20 cellular contexts compared by ENCODE assay signal in genomic region chr12:89506050-89506449, GRCh38. TPM values are rescaled to one million over a fixed set of nuclear protein-coding genes. Genes with fewer than 3 reads are reported as not detected.
DNase-seq lines count a peak whose midpoint lies in the region; TF ChIP-seq lines count a peak whose summit lies in the region.
"Had no signal": no experiment of that assay in that cellular context is flagged by ENCODE, and none has a peak within 500 bp of the region (broad histone marks: within the 10 kb centered on the region; RNA-seq: fewer than 3 reads in every experiment).

No MANE protein-coding gene starts in this region.

- BruUV-seq in Calu3 (replicated peaks; lab: Mats Ljungman, UMichigan): no TSS peak

- no peaks in the 10 kb centered on the region for H3K9me3 Mint-ChIP-seq in T-helper 1 cell treated with Interleukin-12 subunit alpha and Interleukin-12 subunit beta and Interleukin-4 antibody, amounts not matched to agents 30 μg/mL and 1 μg/mL, for 36 hours
- H3K9me3 Mint-ChIP-seq in Calu3 (ENCODE audit: low read depth, unreplicated experiment) (peaks cover 9% of the 10 kb centered on the region), endothelial cell (ENCODE audit: unreplicated experiment) (no peaks in the 10 kb centered on the region), progenitor cell of endocrine pancreas (ENCODE audit: low read depth) (peaks cover 16% of the 10 kb centered on the region)
- no peaks in the 10 kb centered on the region for H3K9me3 Mint-ChIP-seq in activated T-cell treated with anti-CD3 and anti-CD28 coated beads, Interleukin-2, amount 50 U/mL, for 24 hours

- H3K36me3 ChIP-seq in suprapubic skin: no peaks in the 10 kb centered on the region
- H3K36me3 ChIP-seq: HAP-1 had no signal

- peaks cover 17% of the 10 kb centered on the region for H3K4me1 Mint-ChIP-seq in T-helper 1 cell treated with Interleukin-12 subunit alpha and Interleukin-12 subunit beta and Interleukin-4 antibody, amounts not matched to agents 30 μg/mL and 1 μg/mL, for 36 hours (ENCODE audit: low read depth)
- H3K4me1 Mint-ChIP-seq in Calu3 (ENCODE audit: low read depth, unreplicated experiment) (peaks cover 71% of the 10 kb centered on the region), endothelial cell (ENCODE audit: unreplicated experiment) (peaks cover 15% of the 10 kb centered on the region), progenitor cell of endocrine pancreas (ENCODE audit: low read depth) (peaks cover 31% of the 10 kb centered on the region)
- peaks cover 21% of the 10 kb centered on the region for H3K4me1 Mint-ChIP-seq in activated T-cell treated with anti-CD3 and anti-CD28 coated beads, Interleukin-2, amount 50 U/mL, for 24 hours (ENCODE audit: low read depth)
- H3K4me1 Mint-ChIP-seq: CD14-positive monocyte had no signal

- CTCF ChIA-PET in Calu3 (lab: Charles Lee): interaction anchor here (0.6 to 2.3 kb wide), 2 partner anchors 9 to 1306 kb away, joined by 3 to 9 read pairs; no protein-coding TSS in a partner anchor

- H3K4me3 Mint-ChIP-seq in T-helper 1 cell treated with Interleukin-12 subunit alpha and Interleukin-12 subunit beta and Interleukin-4 antibody, amounts not matched to agents 30 μg/mL and 1 μg/mL, for 36 hours: no peak overlapping the region
- peak overlapping the region; percentile 55 for H3K4me3 Mint-ChIP-seq in Calu3 (ENCODE audit: low read depth, unreplicated experiment)
- no peak overlapping the region for H3K4me3 Mint-ChIP-seq in endothelial cell (ENCODE audit: unreplicated experiment)
- no peak overlapping the region for H3K4me3 Mint-ChIP-seq in progenitor cell of endocrine pancreas (ENCODE audit: low read depth)
- H3K4me3 Mint-ChIP-seq in activated T-cell treated with anti-CD3 and anti-CD28 coated beads, Interleukin-2, amount 50 U/mL, for 24 hours: no peak overlapping the region
- H3K4me3 Mint-ChIP-seq: CD14-positive monocyte had no signal

- no peak overlapping the region for H3K4me3 ChIP-seq in suprapubic skin
- H3K4me3 ChIP-seq: GM12878, GM23248, HAP-1 had no signal

- H3K27me3 Mint-ChIP-seq in T-helper 1 cell treated with Interleukin-12 subunit alpha and Interleukin-12 subunit beta and Interleukin-4 antibody, amounts not matched to agents 30 μg/mL and 1 μg/mL, for 36 hours (ENCODE audit: low read depth): no peaks in the 10 kb centered on the region
- H3K27me3 Mint-ChIP-seq in Calu3 (ENCODE audit: unreplicated experiment): no peaks in the 10 kb centered on the region
- H3K27me3 Mint-ChIP-seq in endothelial cell (ENCODE audit: unreplicated experiment): no peaks in the 10 kb centered on the region
- no peaks in the 10 kb centered on the region for H3K27me3 Mint-ChIP-seq in progenitor cell of endocrine pancreas
- no peaks in the 10 kb centered on the region for H3K27me3 Mint-ChIP-seq in activated T-cell treated with anti-CD3 and anti-CD28 coated beads, Interleukin-2, amount 50 U/mL, for 24 hours

- intact Hi-C loops in Calu3 (cut with micrococcal nuclease; ENCODE audit: unreplicated experiment): loop anchor here (5.0 kb wide), 2 partner anchors 34 to 154 kb away; partner anchors contain the start of gene DUSP6

- no peak for TF ChIP-seq POLR2A in suprapubic skin (IDR thresholded peaks at IDR 0.05)

- no peaks in the 10 kb centered on the region for H3K9me3 ChIP-seq in suprapubic skin
- H3K9me3 ChIP-seq: HAP-1 had no signal

- H3K4me1 ChIP-seq in suprapubic skin: no peaks in the 10 kb centered on the region

- no peaks in the 10 kb centered on the region for H3K27me3 ChIP-seq in suprapubic skin

- peaks cover 25% of the 10 kb centered on the region for H3K36me3 Mint-ChIP-seq in T-helper 1 cell treated with Interleukin-12 subunit alpha and Interleukin-12 subunit beta and Interleukin-4 antibody, amounts not matched to agents 30 μg/mL and 1 μg/mL, for 36 hours (ENCODE audit: low read depth)
- peaks cover 25% of the 10 kb centered on the region for H3K36me3 Mint-ChIP-seq in Calu3 (ENCODE audit: insufficient read depth, unreplicated experiment)
- H3K36me3 Mint-ChIP-seq in endothelial cell (ENCODE audit: low read depth, unreplicated experiment): peaks cover 4% of the 10 kb centered on the region
- H3K36me3 Mint-ChIP-seq in progenitor cell of endocrine pancreas (ENCODE audit: insufficient read depth): peaks cover 28% of the 10 kb centered on the region
- peaks cover 23% of the 10 kb centered on the region for H3K36me3 Mint-ChIP-seq in activated T-cell treated with anti-CD3 and anti-CD28 coated beads, Interleukin-2, amount 50 U/mL, for 24 hours (ENCODE audit: low read depth)

- 100% methylated on average over 1 of the region's 1 CpG for WGBS in suprapubic skin

- H3K27ac ChIP-seq in suprapubic skin: no peak overlapping the region
- H3K27ac ChIP-seq: GM23248 had no signal

- H3K27ac Mint-ChIP-seq in T-helper 1 cell treated with Interleukin-12 subunit alpha and Interleukin-12 subunit beta and Interleukin-4 antibody, amounts not matched to agents 30 μg/mL and 1 μg/mL, for 36 hours: peak overlapping the region; percentile 41
- H3K27ac Mint-ChIP-seq in Calu3 (ENCODE audit: unreplicated experiment) (peak overlapping the region; percentile 97), endothelial cell (ENCODE audit: unreplicated experiment) (peak overlapping the region; percentile 27), progenitor cell of endocrine pancreas (peak overlapping the region; percentile 96)
- H3K27ac Mint-ChIP-seq in activated T-cell treated with anti-CD3 and anti-CD28 coated beads, Interleukin-2, amount 50 U/mL, for 24 hours: no peak overlapping the region

- no peak for DNase-seq in T-helper 1 cell
- DNase-seq in Calu3: no peak
- no peak for DNase-seq in endothelial cell (ENCODE audit: low spot score)
- no peak for DNase-seq in progenitor cell of endocrine pancreas (ENCODE audit: low spot score, unreplicated experiment)
- DNase-seq in suprapubic skin (ENCODE audit: low spot score in 2 of 2): no peak
- DNase-seq in activated T-cell treated with anti-CD3 and anti-CD28 coated beads, Interleukin-2, amount 50 U/mL, for 24 hours: no peak
- no peak for DNase-seq in kidney glomerular epithelial cell (lab: John Stamatoyannopoulos, UW)
- DNase-seq: DMS53, EL, GM23248, KBM-7, NCI-H1105, NCI-H2081, NCI-H2171 treated with DMSO at 0.1 percent for 48 hours, NCI-H774, SHP77 had no signal

- TF ChIP-seq CTCF in Calu3 (IDR thresholded peaks at IDR 0.05; ENCODE audit: unreplicated experiment) (no peak), endothelial cell (IDR thresholded peaks at IDR 0.05; ENCODE audit: unreplicated experiment) (no peak), progenitor cell of endocrine pancreas (IDR thresholded peaks at IDR 0.05; ENCODE audit: unreplicated experiment) (no peak), suprapubic skin (IDR thresholded peaks at IDR 0.05) (no peak)

- TF ChIP-seq EP300 in suprapubic skin (IDR thresholded peaks at IDR 0.05): no peak

RNA-seq across cellular contexts. Expression of gene GALNT4, which starts 18.5 kb away (rescaled TPM):
- total RNA-seq in Calu3 (2022) (67.0 and 70.9 TPM in 2 replicates), endothelial cell (ENCODE audit: unreplicated experiment) (5.7 TPM), progenitor cell of endocrine pancreas (25.7 and 27.9 TPM in 2 replicates), suprapubic skin (1 to 10 TPM; 3.9 to 5.6 (median 4.9) TPM)

RNA-seq across cellular contexts. Expression of gene POC1B, which starts 19.8 kb away (rescaled TPM):
- total RNA-seq in Calu3 (2022) (36.2 and 40.3 TPM in 2 replicates), endothelial cell (ENCODE audit: unreplicated experiment) (22.7 TPM), progenitor cell of endocrine pancreas (32.0 and 34.4 TPM in 2 replicates), suprapubic skin (10 to 100 TPM; 11.3 to 28.2 (median 13.4) TPM)
